10 cellular contexts compared by ENCODE assay signal in the genomic region with DNA sequence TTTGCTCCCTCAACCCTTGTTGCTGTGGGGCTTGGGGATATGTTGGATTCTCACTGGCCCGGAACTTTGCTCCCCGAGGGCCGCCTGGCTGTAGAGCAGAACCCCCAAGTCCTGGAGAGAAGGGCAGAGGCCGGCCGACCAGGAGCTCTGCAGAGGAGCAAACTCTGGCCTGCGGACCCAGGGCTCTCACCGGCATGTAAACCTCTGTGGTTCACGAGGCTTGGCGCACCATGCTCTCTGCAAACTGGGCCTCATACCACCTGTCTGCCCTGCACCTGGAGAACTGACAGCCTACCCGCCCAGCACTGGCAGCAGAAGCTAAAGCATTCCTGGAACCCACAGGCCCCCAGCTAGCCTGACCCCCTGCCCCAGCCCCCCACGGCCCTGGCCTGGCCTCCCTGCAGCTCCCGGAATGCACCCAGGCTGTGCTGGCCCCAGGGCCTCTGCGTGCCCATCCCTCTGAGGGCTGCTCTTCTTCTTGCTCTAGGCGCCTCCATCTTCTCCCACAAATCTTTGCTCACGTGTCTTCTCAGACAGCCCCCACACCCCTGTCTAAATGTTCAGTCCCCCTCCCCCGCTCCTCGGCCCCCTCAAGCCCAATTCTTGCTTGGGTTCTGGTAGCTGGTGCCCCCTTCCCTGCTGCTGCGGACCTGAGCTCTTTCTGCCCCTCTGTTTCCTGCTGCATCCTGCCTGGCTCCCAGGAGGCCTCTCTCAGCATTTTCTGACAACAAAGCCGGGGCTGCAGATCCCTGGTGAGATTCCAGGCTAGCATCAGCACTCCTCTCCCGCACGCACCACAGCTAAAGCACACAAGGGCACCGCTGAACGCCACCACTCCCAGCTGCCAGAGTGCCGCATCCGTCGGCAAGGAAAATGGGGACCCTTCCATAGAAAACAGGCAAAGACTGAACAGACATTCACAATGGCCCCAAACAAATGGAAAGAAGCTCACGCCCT. TPM values are rescaled to one million over a fixed set of nuclear protein-coding genes. Genes with fewer than 3 reads are reported as not detected.
DNase-seq lines count a peak whose midpoint lies in the region; ATAC-seq, FAIRE-seq and TF ChIP-seq lines count a peak whose summit lies in the region.
"Had no signal": no experiment of that assay in that cellular context is flagged by ENCODE, and none has a peak within 500 bp of the region (broad histone marks: within the 10 kb centered on the region; RNA-seq: fewer than 3 reads in every experiment).

No MANE protein-coding gene starts in this region.

- H2BK15ac ChIP-seq in neuronal stem cell (ENCODE audit: low read length) = peak overlapping the region; percentile 74

- H3K27ac Mint-ChIP-seq in T-helper 1 cell treated with Interleukin-12 subunit alpha and Interleukin-12 subunit beta and Interleukin-4 antibody, amounts not matched to agents 30 μg/mL and 1 μg/mL, for 36 hours = peak overlapping the region; percentile 74
- no peak overlapping the region for H3K27ac Mint-ChIP-seq in astrocyte (ENCODE audit: unreplicated experiment)

- H2BK120ac ChIP-seq in neuronal stem cell (ENCODE audit: low read depth, low read length) = no peak overlapping the region

- no peak overlapping the region for H4K8ac ChIP-seq in neuronal stem cell (ENCODE audit: low read depth, low read length)

- peaks cover 2% of the 10 kb centered on the region for H3K79me1 ChIP-seq in neuronal stem cell (ENCODE audit: low read depth, low read length)

- H3K4ac ChIP-seq in neuronal stem cell (ENCODE audit: low read length) = no peak overlapping the region

- no peak for DNase-seq in T-helper 1 cell
- no peak for DNase-seq in Jurkat, Clone E6-1 (ENCODE audit: low read depth, low spot score)
- no peak for DNase-seq in astrocyte (ENCODE audit: low read depth)
- DNase-seq in neuronal stem cell (ENCODE audit: low spot score) = no peak
- no peak for DNase-seq in GM13976 (ENCODE audit: low spot score)
- no peak for DNase-seq in urothelium cell line (ENCODE audit: low spot score)
- DNase-seq: AML-193, islet precursor cell had no signal

- no peak overlapping the region for H4K91ac ChIP-seq in neuronal stem cell (ENCODE audit: low read depth, low read length, poor library complexity)

- peak overlapping the region; percentile 55 for H3K18ac ChIP-seq in neuronal stem cell (ENCODE audit: low read length)

- H3K4me3 Mint-ChIP-seq in T-helper 1 cell treated with Interleukin-12 subunit alpha and Interleukin-12 subunit beta and Interleukin-4 antibody, amounts not matched to agents 30 μg/mL and 1 μg/mL, for 36 hours = peak overlapping the region; percentile 79
- H3K4me3 Mint-ChIP-seq in astrocyte (ENCODE audit: unreplicated experiment) = peak overlapping the region; percentile 41

- peaks cover 9% of the 10 kb centered on the region for H3K4me1 Mint-ChIP-seq in T-helper 1 cell treated with Interleukin-12 subunit alpha and Interleukin-12 subunit beta and Interleukin-4 antibody, amounts not matched to agents 30 μg/mL and 1 μg/mL, for 36 hours (ENCODE audit: low read depth)
- H3K4me1 Mint-ChIP-seq in astrocyte (ENCODE audit: low read depth, unreplicated experiment) = peaks cover 5% of the 10 kb centered on the region

- peaks cover 9% of the 10 kb centered on the region for H3K27me3 ChIP-seq in astrocyte (ENCODE audit: insufficient read depth, low read length)
- H3K27me3 ChIP-seq in neuronal stem cell (ENCODE audit: control insufficient read depth in 3 of 3, insufficient read depth in 3 of 3, low read depth in 1 of 3, low read length in 3 of 3) = peaks cover 0 to 2% (median 0%) of the 10 kb centered on the region in 3 experiments

- H3K36me3 ChIP-seq in astrocyte (ENCODE audit: insufficient read depth, low read length) = no peaks in the 10 kb centered on the region
- H3K36me3 ChIP-seq in neuronal stem cell (replicated peaks in 1 of 2; ENCODE audit: control insufficient read depth in 2 of 2, insufficient read depth in 2 of 2, low read length in 2 of 2) = no peaks in the 10 kb centered on the region

- in situ Hi-C loops in GM13976 (cut with MboI; ENCODE audit: low sequenced_read_pairs, unreplicated experiment) = loop anchor here (10.0 kb wide), 1 partner anchor 234 kb away; no protein-coding TSS in a partner anchor

- peak overlapping the region; percentile 32 for H3K14ac ChIP-seq in neuronal stem cell (ENCODE audit: low read length)

- H4K20me1 ChIP-seq in astrocyte (ENCODE audit: insufficient read depth, low read length) = no peaks in the 10 kb centered on the region

- H3K27ac ChIP-seq in astrocyte (ENCODE audit: low read depth, low read length) (no peak overlapping the region), neuronal stem cell (replicated peaks; ENCODE audit: low read length) (no peak overlapping the region)

- no peak overlapping the region for H2BK12ac ChIP-seq in neuronal stem cell (ENCODE audit: low read length)

- no peak for TF ChIP-seq CTCF in astrocyte (IDR thresholded peaks at IDR 0.05; ENCODE audit: insufficient read depth, low read depth, low read length)
- TF ChIP-seq CTCF in GM13976 (IDR thresholded peaks at IDR 0.05; ENCODE audit: borderline replicate concordance, control extremely low read depth, extremely low read depth, insufficient read depth, missing control alignments) = no peak

- no peak for FAIRE-seq in astrocyte (lab: Jason Lieb, UNC)
- no peak for FAIRE-seq in urothelium cell line (lab: Jason Lieb, UNC)

- no peaks in the 10 kb centered on the region for H3K79me2 ChIP-seq in astrocyte (ENCODE audit: insufficient read depth, low read length)

- peaks cover 3% of the 10 kb centered on the region for H3K4me1 ChIP-seq in astrocyte (ENCODE audit: insufficient read depth, low read length)
- H3K4me1 ChIP-seq in neuronal stem cell (ENCODE audit: control insufficient read depth in 2 of 2, insufficient read depth in 1 of 2, low read depth in 1 of 2, low read length in 2 of 2) = peaks cover 22 to 41% of the 10 kb centered on the region in 2 donors

- no peaks in the 10 kb centered on the region for H3K9me3 Mint-ChIP-seq in T-helper 1 cell treated with Interleukin-12 subunit alpha and Interleukin-12 subunit beta and Interleukin-4 antibody, amounts not matched to agents 30 μg/mL and 1 μg/mL, for 36 hours
- no peaks in the 10 kb centered on the region for H3K9me3 Mint-ChIP-seq in astrocyte (ENCODE audit: unreplicated experiment)

- peak overlapping the region; percentile 61 for H3K4me3 ChIP-seq in Jurkat, Clone E6-1 (ENCODE audit: low read length)
- H3K4me3 ChIP-seq in astrocyte (ENCODE audit: insufficient read depth, low read depth, low read length) = no peak overlapping the region
- H3K4me3 ChIP-seq in neuronal stem cell (ENCODE audit: low read length in 2 of 2) = no peak overlapping the region

- ATAC-seq in HG03196 (IDR thresholded peaks at IDR 0.05; ENCODE audit: unreplicated experiment) = no peak

- peaks cover 18% of the 10 kb centered on the region for H3K27me3 Mint-ChIP-seq in T-helper 1 cell treated with Interleukin-12 subunit alpha and Interleukin-12 subunit beta and Interleukin-4 antibody, amounts not matched to agents 30 μg/mL and 1 μg/mL, for 36 hours (ENCODE audit: low read depth)
- H3K27me3 Mint-ChIP-seq in astrocyte (ENCODE audit: low read depth, unreplicated experiment) = peaks cover 38% of the 10 kb centered on the region

- H3K9ac ChIP-seq in astrocyte (ENCODE audit: low read length) (no peak overlapping the region), neuronal stem cell (ENCODE audit: low read depth, low read length, poor library complexity) (peak overlapping the region; percentile 54)

- no peaks in the 10 kb centered on the region for H3K9me3 ChIP-seq in astrocyte (ENCODE audit: insufficient read depth, low read depth, low read length)
- H3K9me3 ChIP-seq in neuronal stem cell (replicated peaks in 1 of 2; ENCODE audit: control insufficient read depth in 2 of 2, insufficient read depth in 1 of 2, low read depth in 1 of 2, low read length in 2 of 2) = no peaks in the 10 kb centered on the region

- WGBS in neuronal stem cell (ENCODE audit: extremely low coverage in 2 of 2, insufficient read length in 2 of 2, insufficient replicate concordance in 1 of 2), 2 donors = no CpG with 5 or more reads among the region's 27 CpGs

- peak overlapping the region; percentile 94 for H2BK5ac ChIP-seq in neuronal stem cell (ENCODE audit: low read length)

- H3K4me2 ChIP-seq in astrocyte (ENCODE audit: low read length) = no peak overlapping the region
- H3K4me2 ChIP-seq in neuronal stem cell (ENCODE audit: insufficient read depth, low read length, poor library complexity, severe bottlenecking) = no peak overlapping the region

- H3K23ac ChIP-seq in neuronal stem cell (ENCODE audit: low read depth, low read length, poor library complexity) = peak overlapping the region; percentile 1

- H2AK5ac ChIP-seq in neuronal stem cell (ENCODE audit: low read depth, low read length) = peak overlapping the region; percentile 64

- H2AFZ ChIP-seq in astrocyte (ENCODE audit: low read depth, low read length) = no peak overlapping the region
- H2AFZ ChIP-seq in neuronal stem cell (ENCODE audit: low read length) = peak overlapping the region; percentile 70

- H3K36me3 Mint-ChIP-seq in T-helper 1 cell treated with Interleukin-12 subunit alpha and Interleukin-12 subunit beta and Interleukin-4 antibody, amounts not matched to agents 30 μg/mL and 1 μg/mL, for 36 hours (ENCODE audit: low read depth) = no peaks in the 10 kb centered on the region
- no peaks in the 10 kb centered on the region for H3K36me3 Mint-ChIP-seq in astrocyte (ENCODE audit: low read depth, unreplicated experiment)

RNA-seq across cellular contexts. Expression of a gene that starts 23.3 kb away (rescaled TPM):
- 2,303 TPM for polyA plus RNA-seq in Jurkat, Clone E6-1 (2012; ENCODE audit: insufficient read depth, insufficient read length)
- total RNA-seq in astrocyte = 7,049 and 7,369 TPM in 2 replicates
- polyA plus RNA-seq in neuronal stem cell (2013, experiment 1 of 2) = 5,937 TPM
- 5,622 TPM for polyA plus RNA-seq in neuronal stem cell (2013, experiment 2 of 2)

RNA-seq across cellular contexts. Expression of a gene that starts 38.9 kb away (rescaled TPM):
- not detected for polyA plus RNA-seq in Jurkat, Clone E6-1 (2012; ENCODE audit: insufficient read depth, insufficient read length)
- 5.6 and 8.0 TPM in 2 replicates for total RNA-seq in astrocyte
- polyA plus RNA-seq in neuronal stem cell (2013, experiment 1 of 2) = 0.20 TPM
- 0.25 TPM for polyA plus RNA-seq in neuronal stem cell (2013, experiment 2 of 2)
